Comparison of ENCODE assay signal across 17 cellular contexts in genomic region chr9:92275541-92275940, GRCh38. TPM values are rescaled to one million over a fixed set of nuclear protein-coding genes. Genes with fewer than 3 reads are reported as not detected.
A peak's percentile ranks its signal among the peaks of the same experiment; 100 is the strongest.
DNase-seq lines count a peak whose midpoint lies in the region; ATAC-seq and TF ChIP-seq lines count a peak whose summit lies in the region.
"Had no signal": no experiment of that assay in that cellular context is flagged by ENCODE, and none has a peak within 500 bp of the region (broad histone marks: within the 10 kb centered on the region; RNA-seq: fewer than 3 reads in every experiment).

No MANE protein-coding gene starts in this region.

- no peak for TF ChIP-seq CTCF in smooth muscle cell (IDR thresholded peaks at IDR 0.05; ENCODE audit: borderline replicate concordance, insufficient read depth, poor library complexity, severe bottlenecking)

- H3K4me1 Mint-ChIP-seq in activated T-cell treated with anti-CD3 and anti-CD28 coated beads, Interleukin-2, amount 50 U/mL, for 24 hours (ENCODE audit: low read depth) = peaks cover 45% of the 10 kb centered on the region
- H3K4me1 Mint-ChIP-seq in activated T-cell treated with anti-CD3 and anti-CD28 coated beads, Interleukin-2, amount 50 U/mL, for 4 hours (ENCODE audit: low read depth) = peaks cover 32% of the 10 kb centered on the region
- peaks cover 17 to 23% of the 10 kb centered on the region in 2 donors for H3K4me1 Mint-ChIP-seq in effector memory CD8-positive, alpha-beta T cell (ENCODE audit: low read depth in 2 of 2)

- peak overlapping the region; percentile 43 for H3K27ac ChIP-seq in smooth muscle cell (ENCODE audit: low read depth)
- H3K27ac ChIP-seq in SJCRH30 = no peak overlapping the region
- H3K27ac ChIP-seq: adrenal gland, transverse colon had no signal

- H2AFZ ChIP-seq in smooth muscle cell (ENCODE audit: low read depth) = no peak overlapping the region

- no peaks in the 10 kb centered on the region for H3K9me3 ChIP-seq in smooth muscle cell (replicated peaks; ENCODE audit: low read depth)
- no peaks in the 10 kb centered on the region for H3K9me3 ChIP-seq in SJCRH30 (replicated peaks)
- H3K9me3 ChIP-seq: adrenal gland, transverse colon had no signal

- no peak overlapping the region for H3K9ac ChIP-seq in smooth muscle cell (ENCODE audit: low read depth)

- 96% methylated on average over 6 of the region's 6 CpGs for WGBS in smooth muscle cell (ENCODE audit: low lambda C conversion rate)

- H3K4me1 ChIP-seq in smooth muscle cell (ENCODE audit: low read depth) = no peaks in the 10 kb centered on the region
- H3K4me1 ChIP-seq in SJCRH30 = no peaks in the 10 kb centered on the region
- H3K4me1 ChIP-seq: adrenal gland, transverse colon had no signal

- no peak for TF ChIP-seq POLR2A in erythroblast (IDR thresholded peaks at IDR 0.05; ENCODE audit: low read length)

- peaks cover 3% of the 10 kb centered on the region for H3F3A ChIP-seq in smooth muscle cell (ENCODE audit: low read depth)

- H4K20me1 ChIP-seq in smooth muscle cell (ENCODE audit: low read depth) = peaks cover 12% of the 10 kb centered on the region

- no peak for ATAC-seq in activated T-cell treated with anti-CD3 and anti-CD28 coated beads, Interleukin-2, amount 50 U/mL, for 4 hours
- no peak for ATAC-seq in effector memory CD8-positive, alpha-beta T cell (replicated peaks)
- ATAC-seq: HCT116, right cardiac atrium had no signal

- peaks cover 60% of the 10 kb centered on the region for H3K36me3 ChIP-seq in smooth muscle cell (ENCODE audit: low read depth)
- peaks cover 99% of the 10 kb centered on the region for H3K36me3 ChIP-seq in SJCRH30

- H3K4me3 ChIP-seq in smooth muscle cell (no peak overlapping the region), SJCRH30 (no peak overlapping the region)
- H3K4me3 ChIP-seq: adrenal gland, transverse colon had no signal

- peaks cover 9% of the 10 kb centered on the region for H3K79me2 ChIP-seq in smooth muscle cell (ENCODE audit: low read depth)

- no peak overlapping the region for H3K4me2 ChIP-seq in smooth muscle cell

- no peak overlapping the region for H3K4me3 Mint-ChIP-seq in activated T-cell treated with anti-CD3 and anti-CD28 coated beads, Interleukin-2, amount 50 U/mL, for 24 hours
- no peak overlapping the region for H3K4me3 Mint-ChIP-seq in activated T-cell treated with anti-CD3 and anti-CD28 coated beads, Interleukin-2, amount 50 U/mL, for 4 hours
- H3K4me3 Mint-ChIP-seq in effector memory CD8-positive, alpha-beta T cell = peak overlapping the region in 1 of 2 donors; percentile 69
- H3K4me3 Mint-ChIP-seq: memory B cell had no signal

- H3K36me3 Mint-ChIP-seq in activated T-cell treated with anti-CD3 and anti-CD28 coated beads, Interleukin-2, amount 50 U/mL, for 24 hours (ENCODE audit: low read depth) = peaks cover 99% of the 10 kb centered on the region
- H3K36me3 Mint-ChIP-seq in activated T-cell treated with anti-CD3 and anti-CD28 coated beads, Interleukin-2, amount 50 U/mL, for 4 hours (ENCODE audit: insufficient read depth) = peaks cover 69% of the 10 kb centered on the region
- H3K36me3 Mint-ChIP-seq in effector memory CD8-positive, alpha-beta T cell (ENCODE audit: insufficient read depth) = peaks cover 84% of the 10 kb centered on the region

- DNase-seq in activated T-cell treated with anti-CD3 and anti-CD28 coated beads, Interleukin-2, amount 50 U/mL, for 24 hours = no peak
- no peak for DNase-seq in activated T-cell treated with anti-CD3 and anti-CD28 coated beads, Interleukin-2, amount 50 U/mL, for 4 hours
- DNase-seq in RPMI7951 (ENCODE audit: low read depth) = peak; percentile 2
- DNase-seq in effector memory CD8-positive, alpha-beta T cell = no peak
- DNase-seq in smooth muscle cell (lab: John Stamatoyannopoulos, UW; ENCODE audit: unreplicated experiment) = no peak
- no peak for DNase-seq in erythroblast (lab: John Stamatoyannopoulos, UW)
- DNase-seq in SJCRH30 = no peak
- no peak for DNase-seq in NCI-H1930 (lab: John Stamatoyannopoulos, UW)
- DNase-seq: adrenal gland, COR-L47, NCI-H1048, NCI-H69, OCI-M1, right cardiac atrium, transverse colon had no signal

- H3K27me3 ChIP-seq in smooth muscle cell (ENCODE audit: low read depth) (no peaks in the 10 kb centered on the region), SJCRH30 (no peaks in the 10 kb centered on the region)
- H3K27me3 ChIP-seq: adrenal gland, transverse colon had no signal

- peak overlapping the region; percentile 84 for H3K27ac Mint-ChIP-seq in activated T-cell treated with anti-CD3 and anti-CD28 coated beads, Interleukin-2, amount 50 U/mL, for 24 hours
- peak overlapping the region; percentile 77 to 93 for H3K27ac Mint-ChIP-seq in effector memory CD8-positive, alpha-beta T cell

- no peaks in the 10 kb centered on the region for H3K27me3 Mint-ChIP-seq in activated T-cell treated with anti-CD3 and anti-CD28 coated beads, Interleukin-2, amount 50 U/mL, for 24 hours
- H3K27me3 Mint-ChIP-seq in activated T-cell treated with anti-CD3 and anti-CD28 coated beads, Interleukin-2, amount 50 U/mL, for 4 hours (ENCODE audit: low read depth) = no peaks in the 10 kb centered on the region
- no peaks in the 10 kb centered on the region for H3K27me3 Mint-ChIP-seq in effector memory CD8-positive, alpha-beta T cell
- H3K27me3 Mint-ChIP-seq: memory B cell had no signal

- H3K9me3 Mint-ChIP-seq in activated T-cell treated with anti-CD3 and anti-CD28 coated beads, Interleukin-2, amount 50 U/mL, for 24 hours = no peaks in the 10 kb centered on the region
- no peaks in the 10 kb centered on the region for H3K9me3 Mint-ChIP-seq in activated T-cell treated with anti-CD3 and anti-CD28 coated beads, Interleukin-2, amount 50 U/mL, for 4 hours
- no peaks in the 10 kb centered on the region for H3K9me3 Mint-ChIP-seq in effector memory CD8-positive, alpha-beta T cell
- H3K9me3 Mint-ChIP-seq: memory B cell had no signal

RNA-seq across cellular contexts. Expression of gene IARS1, which starts 18.0 kb away (rescaled TPM):
- 100 to 1,000 TPM; 249 to 272 (median 268) TPM for total RNA-seq in activated T-cell treated with anti-CD3 and anti-CD28 coated beads, Interleukin-2, amount 50 U/mL, for 4 hours
- total RNA-seq in RPMI7951 (2014; rRNA removed; shearing (Covaris generic)) = 123 and 143 TPM in 2 replicates
- total RNA-seq in smooth muscle cell = 150 and 208 TPM in 2 replicates
- 85.0 and 93.0 TPM in 2 replicates for polyA plus RNA-seq in smooth muscle cell
- 248 and 274 TPM in 2 replicates for total RNA-seq in SJCRH30 (2014; rRNA removed; shearing (Covaris generic))

RNA-seq across cellular contexts. Expression of gene NOL8, which starts 49.6 kb away (rescaled TPM):
- 10 to 100 TPM; 70.0 to 79.9 (median 73.6) TPM for total RNA-seq in activated T-cell treated with anti-CD3 and anti-CD28 coated beads, Interleukin-2, amount 50 U/mL, for 4 hours
- 10.9 and 13.9 TPM in 2 replicates for total RNA-seq in RPMI7951 (2014; rRNA removed; shearing (Covaris generic))
- 13.0 and 21.3 TPM in 2 replicates for total RNA-seq in smooth muscle cell
- 15.1 and 16.9 TPM in 2 replicates for polyA plus RNA-seq in smooth muscle cell
- total RNA-seq in SJCRH30 (2014; rRNA removed; shearing (Covaris generic)) = 47.9 and 60.6 TPM in 2 replicates

RNA-seq across cellular contexts. Expression of gene CENPP, which starts 50.2 kb away (rescaled TPM):
- total RNA-seq in activated T-cell treated with anti-CD3 and anti-CD28 coated beads, Interleukin-2, amount 50 U/mL, for 4 hours = 10 to 100 TPM; 13.7 to 17.7 (median 15.6) TPM
- total RNA-seq in RPMI7951 (2014; rRNA removed; shearing (Covaris generic)) = 11.2 and 17.8 TPM in 2 replicates
- total RNA-seq in smooth muscle cell = 4.2 and 10.8 TPM in 2 replicates
- polyA plus RNA-seq in smooth muscle cell = 12.1 and 17.5 TPM in 2 replicates
- 22.6 and 24.2 TPM in 2 replicates for total RNA-seq in SJCRH30 (2014; rRNA removed; shearing (Covaris generic))
